ENCODE assay signal across 8 cellular contexts in genomic region chr2:63842149-63843061, GRCh38. TPM values are rescaled to one million over a fixed set of nuclear protein-coding genes. Genes with fewer than 3 reads are reported as not detected.
DNase-seq lines count a peak whose midpoint lies in the region; ATAC-seq and TF ChIP-seq lines count a peak whose summit lies in the region.

No MANE protein-coding gene starts in this region.

- no peak for ATAC-seq in PC-3
- ATAC-seq in left colon = peak; percentile 28
- ATAC-seq in stimulated activated naive CD8-positive, alpha-beta T cell treated with anti-CD3 and anti-CD28 coated beads, Interleukin-15, amount 100 ng/mL, for 72 hours = no peak
- no peak for ATAC-seq in HG02610 (IDR thresholded peaks at IDR 0.05; ENCODE audit: unreplicated experiment)

- peak; percentile 36 to 62 for DNase-seq in AML-193 (lab: John Stamatoyannopoulos, UW)
- DNase-seq in HCEC 1CT = peak; percentile 82
- peak; percentile 64 for DNase-seq in PC-3
- DNase-seq in cerebellar cortex (ENCODE audit: low spot score) = peak; percentile 43
- peak; percentile 51 to 54 for DNase-seq in left colon
- peak in 1 of 2 donors; percentile 10 for DNase-seq in stimulated activated naive CD8-positive, alpha-beta T cell treated with anti-CD3 and anti-CD28 coated beads, Interleukin-15, amount 100 ng/mL, for 72 hours
- no peak for DNase-seq in NCI-H187 treated with DMSO at 0.1 percent for 48 hours (lab: John Stamatoyannopoulos, UW)

- peak overlapping the region; percentile 81 for H3K27ac ChIP-seq in PC-3 (ENCODE audit: low read length)

- H3K27me3 Mint-ChIP-seq in stimulated activated naive CD8-positive, alpha-beta T cell treated with anti-CD3 and anti-CD28 coated beads, Interleukin-15, amount 100 ng/mL, for 72 hours = no peaks in the 10 kb centered on the region

- peak overlapping the region; percentile 90 for H2AFZ ChIP-seq in PC-3 (ENCODE audit: low read length)

- no peaks in the 10 kb centered on the region for H3K36me3 ChIP-seq in PC-3 (ENCODE audit: low read depth, low read length)

- H3K9me2 ChIP-seq in PC-3 (replicated peaks; ENCODE audit: low read length) = no peaks in the 10 kb centered on the region

- peak overlapping the region; percentile 30 to 100 for H3K27ac Mint-ChIP-seq in stimulated activated naive CD8-positive, alpha-beta T cell treated with anti-CD3 and anti-CD28 coated beads, Interleukin-15, amount 100 ng/mL, for 72 hours

- H4K20me1 ChIP-seq in PC-3 (ENCODE audit: low read length) = no peaks in the 10 kb centered on the region

- peak overlapping the region; percentile 93 for H3K9ac ChIP-seq in PC-3 (ENCODE audit: low read length)

- H3K4me2 ChIP-seq in PC-3 (ENCODE audit: low read length) = peak overlapping the region; percentile 87

- CTCF ChIA-PET in PC-3 (lab: Charles Lee) = interaction anchor here (0.6 to 1.7 kb wide), 2 partner anchors 14 to 143 kb away, joined by 4 to 15 read pairs; no protein-coding TSS in a partner anchor

- H3K27me3 ChIP-seq in PC-3 (ENCODE audit: low read length) = no peaks in the 10 kb centered on the region

- POLR2A ChIA-PET in PC-3 (lab: Charles Lee; ENCODE audit: unreplicated experiment) = interaction anchor here (0.6 to 2.1 kb wide), 4 partner anchors 19 to 254 kb away, joined by 3 to 26 read pairs (median 6); partner anchors contain the start of gene WDPCP

- intact Hi-C loops in PC-3 (cut with micrococcal nuclease) (loop anchor here (1.0 kb wide), 1 partner anchor 143 kb away; no protein-coding TSS in a partner anchor), left colon (cut with DNase I, micrococcal nuclease) (loop anchor here in 1 of 2 donors (5.0 kb wide), 1 partner anchor 255 kb away; the partner anchor contains the start of genes MDH1 and WDPCP)

- H3K9me3 Mint-ChIP-seq in stimulated activated naive CD8-positive, alpha-beta T cell treated with anti-CD3 and anti-CD28 coated beads, Interleukin-15, amount 100 ng/mL, for 72 hours = peaks cover 0 to 4% of the 10 kb centered on the region in 2 donors

- H3K79me2 ChIP-seq in PC-3 (ENCODE audit: low read length) = peaks cover 57% of the 10 kb centered on the region

- no peak for TF ChIP-seq CTCF in PC-3 (conservative IDR thresholded peaks at IDR 0.05; ENCODE audit: low read depth, low read length)

- peaks cover 57% of the 10 kb centered on the region for H3K4me1 Mint-ChIP-seq in stimulated activated naive CD8-positive, alpha-beta T cell treated with anti-CD3 and anti-CD28 coated beads, Interleukin-15, amount 100 ng/mL, for 72 hours

- no peaks in the 10 kb centered on the region for H3F3A ChIP-seq in PC-3 (ENCODE audit: low read length, unreplicated experiment)

- no peaks in the 10 kb centered on the region for H3K9me3 ChIP-seq in PC-3 (ENCODE audit: low read length)

- H3K4me3 Mint-ChIP-seq in stimulated activated naive CD8-positive, alpha-beta T cell treated with anti-CD3 and anti-CD28 coated beads, Interleukin-15, amount 100 ng/mL, for 72 hours = peak overlapping the region; percentile 89 to 94

- H3K4me3 ChIP-seq in PC-3 (ENCODE audit: low read length) = peak overlapping the region; percentile 86

- TSS peak; percentile 62 for BruUV-seq in PC-3 (replicated peaks; lab: Mats Ljungman, UMichigan)

- H3K4me1 ChIP-seq in PC-3 (ENCODE audit: insufficient read depth, low read length) = peaks cover 24% of the 10 kb centered on the region

RNA-seq across cellular contexts. Expression of gene UGP2, which starts 0.7 kb away (rescaled TPM):
- 48.4 and 55.8 TPM in 2 replicates for total RNA-seq in PC-3 (2014; rRNA removed)
- 100 to 1,000 TPM; 519 to 600 TPM for total RNA-seq in left colon
